23 cellular contexts compared by ENCODE assay signal in genomic region chr11:124583827-124584226, GRCh38. TPM values are rescaled to one million over a fixed set of nuclear protein-coding genes. Genes with fewer than 3 reads are reported as not detected.
"Had no signal": no experiment of that assay in that cellular context is flagged by ENCODE, and none has a peak within 500 bp of the region (broad histone marks: within the 10 kb centered on the region; RNA-seq: fewer than 3 reads in every experiment).

No MANE protein-coding gene starts in this region.

- H3K36me3 ChIP-seq: MG63, SJSA1 had no signal

- H3K9me3 ChIP-seq: MG63, SJSA1 had no signal

- H3K4me3 ChIP-seq: MG63, SJSA1 had no signal

- ATAC-seq: activated CD4-positive, CD25-positive, alpha-beta regulatory T cell treated with anti-CD3 and anti-CD28 coated beads, Interleukin-2, amount 50 U/mL, for 24 hours; activated CD8-positive, alpha-beta memory T cell treated with anti-CD3 and anti-CD28 coated beads, Interleukin-2, amount 10 ng/mL, durations not matched to agents 7 days and 5 days; activated naive CD4-positive, alpha-beta T cell treated with anti-CD3 and anti-CD28 coated beads, Interleukin-2, amount 50 U/mL, for 72 hours; PC-3; SK-N-SH treated with all-trans-retinoic acid at 6 μM for 48 hours had no signal

- H3K27ac ChIP-seq: SJSA1 had no signal

- H3K4me1 ChIP-seq: SJSA1 had no signal

- H3K27me3 ChIP-seq: MG63, SJSA1 had no signal

- DNase-seq: activated CD4-positive, alpha-beta T cell treated with anti-CD3 and anti-CD28 coated beads for 4 hours; activated CD4-positive, alpha-beta T cell treated with anti-CD3 and anti-CD28 coated beads, Interleukin-2, amount 50 U/mL, for 4 hours; activated CD8-positive, alpha-beta memory T cell treated with anti-CD3 and anti-CD28 coated beads, Interleukin-2, amount 10 ng/mL, durations not matched to agents 7 days and 5 days; activated effector memory CD4-positive, alpha-beta T cell treated with Interleukin-2 at 50 U/mL for 16 hours; activated naive CD4-positive, alpha-beta T cell treated with Interleukin-2 at 50 U/mL for 16 hours; activated T-cell treated with anti-CD3 and anti-CD28 coated beads, Interleukin-2, amount 50 U/mL, for 24 hours; amygdala; MG63; NCI-H1105; NCI-H1694; NCI-H2029; NCI-H446 treated with DMSO at 0.1 percent for 48 hours; NCI-H524 treated with DMSO at 0.1 percent for 48 hours; PC-3; SHP77; SW 1271 had no signal

RNA-seq across cellular contexts. Expression of gene OR8A1, which starts 14.0 kb away (rescaled TPM):
- total RNA-seq: activated CD8-positive, alpha-beta memory T cell treated with anti-CD3 and anti-CD28 coated beads, Interleukin-2, amount 10 ng/mL, durations not matched to agents 7 days and 5 days; activated naive CD4-positive, alpha-beta T cell treated with anti-CD3 and anti-CD28 coated beads, Interleukin-2, amount 50 U/mL, for 72 hours; activated T-helper 1 cell treated with anti-CD3 and anti-CD28 coated beads, Interleukin-12 subunit alpha, Interleukin-12 subunit beta, Interleukin-2, Interleukin-4 antibody, amounts not matched to agents 30 ng/mL and 10 ng/mL and 1 ng/mL, durations not matched to agents 14 hours and 24 hours and 36 hours; astrocyte; SJSA1; T-helper 1 cell treated with Interleukin-12 subunit alpha and Interleukin-12 subunit beta and Interleukin-4 antibody, amounts not matched to agents 30 ng/mL and 1 ng/mL, for 36 hours had no signal

RNA-seq across cellular contexts. Expression of gene PANX3, which starts 27.4 kb away (rescaled TPM):
- total RNA-seq: activated CD8-positive, alpha-beta memory T cell treated with anti-CD3 and anti-CD28 coated beads, Interleukin-2, amount 10 ng/mL, durations not matched to agents 7 days and 5 days; activated naive CD4-positive, alpha-beta T cell treated with anti-CD3 and anti-CD28 coated beads, Interleukin-2, amount 50 U/mL, for 72 hours; activated T-helper 1 cell treated with anti-CD3 and anti-CD28 coated beads, Interleukin-12 subunit alpha, Interleukin-12 subunit beta, Interleukin-2, Interleukin-4 antibody, amounts not matched to agents 30 ng/mL and 10 ng/mL and 1 ng/mL, durations not matched to agents 14 hours and 24 hours and 36 hours; astrocyte; PC-3; SJSA1; T-helper 1 cell treated with Interleukin-12 subunit alpha and Interleukin-12 subunit beta and Interleukin-4 antibody, amounts not matched to agents 30 ng/mL and 1 ng/mL, for 36 hours had no signal

RNA-seq across cellular contexts. Expression of gene OR8B12, which starts 40.4 kb away (rescaled TPM):
- total RNA-seq: activated CD8-positive, alpha-beta memory T cell treated with anti-CD3 and anti-CD28 coated beads, Interleukin-2, amount 10 ng/mL, durations not matched to agents 7 days and 5 days; activated naive CD4-positive, alpha-beta T cell treated with anti-CD3 and anti-CD28 coated beads, Interleukin-2, amount 50 U/mL, for 72 hours; activated T-helper 1 cell treated with anti-CD3 and anti-CD28 coated beads, Interleukin-12 subunit alpha, Interleukin-12 subunit beta, Interleukin-2, Interleukin-4 antibody, amounts not matched to agents 30 ng/mL and 10 ng/mL and 1 ng/mL, durations not matched to agents 14 hours and 24 hours and 36 hours; astrocyte; PC-3; SJSA1; T-helper 1 cell treated with Interleukin-12 subunit alpha and Interleukin-12 subunit beta and Interleukin-4 antibody, amounts not matched to agents 30 ng/mL and 1 ng/mL, for 36 hours had no signal
